ENCODE assay signal across 1 cellular context in the genomic region with DNA sequence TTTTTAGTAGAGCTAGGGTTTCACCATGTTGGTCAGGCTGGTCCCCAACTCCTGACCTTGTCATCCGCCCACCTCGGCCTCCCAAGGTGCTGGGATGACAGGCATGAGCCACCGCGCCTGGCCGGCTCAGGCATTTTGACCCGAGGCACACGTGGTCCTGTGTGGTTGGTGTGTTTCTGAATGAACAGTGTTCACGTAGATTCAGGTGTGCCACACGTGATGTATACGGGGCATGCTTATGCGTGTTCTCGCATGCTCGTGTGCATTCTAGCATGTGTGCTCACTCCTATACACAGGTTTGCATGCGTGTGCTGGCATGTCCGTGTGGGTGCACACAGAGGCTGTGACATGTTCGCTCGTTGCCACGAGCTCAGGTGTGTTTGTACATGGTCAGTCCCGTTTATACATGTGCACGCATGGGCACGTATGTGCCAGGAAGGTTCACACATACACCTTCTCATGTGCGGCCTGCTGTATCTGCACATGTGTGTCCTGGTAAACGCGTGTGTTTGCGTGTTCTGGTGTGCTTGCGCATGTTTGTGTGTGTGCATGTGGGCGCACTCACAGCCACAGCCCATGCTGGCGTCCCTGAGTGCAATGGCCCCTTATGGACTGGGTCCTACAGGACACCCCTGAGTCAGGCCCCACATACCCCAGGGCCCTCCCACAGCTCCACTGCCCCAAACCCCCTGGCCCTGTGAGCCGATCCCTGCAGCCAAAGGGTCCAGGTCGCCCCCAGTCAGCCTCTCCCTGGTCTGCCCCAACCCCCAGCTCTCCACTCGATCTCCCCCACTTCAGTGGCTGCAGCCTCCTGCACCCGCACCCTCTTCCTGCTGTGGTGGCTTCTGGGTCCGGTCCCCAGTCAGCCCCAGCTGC.
TF ChIP-seq lines count a peak whose summit lies in the region.

No MANE protein-coding gene starts in this region.

TF ChIP-seq in A549, 52 proteins besides CTCF, POLR2A, EP300 and RAD21 (continued from another document):
- TF ChIP-seq TFCP2L1 (CRISPR knock-in tag; IDR thresholded peaks at IDR 0.05) (no peak), RFX5 (IDR thresholded peaks at IDR 0.05) (no peak), HOXB5 (CRISPR knock-in tag; IDR thresholded peaks at IDR 0.05) (no peak), CHD2 (IDR thresholded peaks at IDR 0.05; ENCODE audit: low read length, partially characterized antibody) (no peak)
- TF ChIP-seq, protein P1, sequence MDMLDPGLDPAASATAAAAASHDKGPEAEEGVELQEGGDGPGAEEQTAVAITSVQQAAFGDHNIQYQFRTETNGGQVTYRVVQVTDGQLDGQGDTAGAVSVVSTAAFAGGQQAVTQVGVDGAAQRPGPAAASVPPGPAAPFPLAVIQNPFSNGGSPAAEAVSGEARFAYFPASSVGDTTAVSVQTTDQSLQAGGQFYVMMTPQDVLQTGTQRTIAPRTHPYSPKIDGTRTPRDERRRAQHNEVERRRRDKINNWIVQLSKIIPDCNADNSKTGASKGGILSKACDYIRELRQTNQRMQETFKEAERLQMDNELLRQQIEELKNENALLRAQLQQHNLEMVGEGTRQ (IDR thresholded peaks at IDR 0.05) = no peak
- TF ChIP-seq, protein P2, sequence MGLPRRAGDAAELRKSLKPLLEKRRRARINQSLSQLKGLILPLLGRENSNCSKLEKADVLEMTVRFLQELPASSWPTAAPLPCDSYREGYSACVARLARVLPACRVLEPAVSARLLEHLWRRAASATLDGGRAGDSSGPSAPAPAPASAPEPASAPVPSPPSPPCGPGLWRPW (IDR thresholded peaks at IDR 0.05) = no peak
- TF ChIP-seq, protein P3, sequence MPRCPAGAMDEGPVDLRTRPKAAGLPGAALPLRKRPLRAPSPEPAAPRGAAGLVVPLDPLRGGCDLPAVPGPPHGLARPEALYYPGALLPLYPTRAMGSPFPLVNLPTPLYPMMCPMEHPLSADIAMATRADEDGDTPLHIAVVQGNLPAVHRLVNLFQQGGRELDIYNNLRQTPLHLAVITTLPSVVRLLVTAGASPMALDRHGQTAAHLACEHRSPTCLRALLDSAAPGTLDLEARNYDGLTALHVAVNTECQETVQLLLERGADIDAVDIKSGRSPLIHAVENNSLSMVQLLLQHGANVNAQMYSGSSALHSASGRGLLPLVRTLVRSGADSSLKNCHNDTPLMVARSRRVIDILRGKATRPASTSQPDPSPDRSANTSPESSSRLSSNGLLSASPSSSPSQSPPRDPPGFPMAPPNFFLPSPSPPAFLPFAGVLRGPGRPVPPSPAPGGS (IDR thresholded peaks at IDR 0.05) = no peak
- TF ChIP-seq, protein P4, sequence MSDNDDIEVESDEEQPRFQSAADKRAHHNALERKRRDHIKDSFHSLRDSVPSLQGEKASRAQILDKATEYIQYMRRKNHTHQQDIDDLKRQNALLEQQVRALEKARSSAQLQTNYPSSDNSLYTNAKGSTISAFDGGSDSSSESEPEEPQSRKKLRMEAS (IDR thresholded peaks at IDR 0.05) = no peak
